8 cellular contexts compared by ENCODE assay signal in genomic region chr18:74951165-74951760, GRCh38.
DNase-seq lines count a peak whose midpoint lies in the region; ATAC-seq, FAIRE-seq and TF ChIP-seq lines count a peak whose summit lies in the region.

No MANE protein-coding gene starts in this region.

- H3K79me2 ChIP-seq in PC-9 (ENCODE audit: low read depth) = no peaks in the 10 kb centered on the region

- TF ChIP-seq CTCF in PC-9 (conservative IDR thresholded peaks at IDR 0.05) (no peak), fibroblast of villous mesenchyme (IDR thresholded peaks at IDR 0.05; ENCODE audit: insufficient read depth, low read depth, low read length) (no peak)

- DNase-seq in DMS53 (lab: John Stamatoyannopoulos, UW) (peak; percentile 91), PC-9 (peak; percentile 35 to 43), fibroblast of villous mesenchyme (ENCODE audit: low read depth) (peak; percentile 79), CD1c-positive myeloid dendritic cell (ENCODE audit: extremely low spot score) (no peak), retina (no peak), GM19239 (ENCODE audit: insufficient read length, low spot score) (no peak)

- BruUV-seq in PC-9 (replicated peaks; lab: Mats Ljungman, UMichigan) = no TSS peak

- H2AFZ ChIP-seq in PC-9 = no peak overlapping the region

- H3K36me3 ChIP-seq in PC-9 (ENCODE audit: low read depth) (no peaks in the 10 kb centered on the region), thymus (ENCODE audit: control insufficient read depth, insufficient read depth) (no peaks in the 10 kb centered on the region)

- no peaks in the 10 kb centered on the region for H3K9me2 ChIP-seq in PC-9 (ENCODE audit: insufficient read depth)

- no peak overlapping the region for H3K27ac ChIP-seq in PC-9
- H3K27ac ChIP-seq in thymus (ENCODE audit: low read depth) = peak overlapping the region; percentile 25

- H3K4me1 ChIP-seq in PC-9 (replicated peaks; ENCODE audit: insufficient read depth) (peaks cover 18% of the 10 kb centered on the region), thymus (ENCODE audit: control insufficient read depth, insufficient read depth, low read length) (no peaks in the 10 kb centered on the region)

- no peak for FAIRE-seq in GM19239 (lab: Jason Lieb, UNC)

- peak; percentile 62 for ATAC-seq in GM21619 (IDR thresholded peaks at IDR 0.05; ENCODE audit: unreplicated experiment)

- H3K4me3 ChIP-seq in PC-9 (no peak overlapping the region), fibroblast of villous mesenchyme (ENCODE audit: low read depth, low read length) (no peak overlapping the region), thymus (ENCODE audit: low read length) (no peak overlapping the region)

- H4K20me1 ChIP-seq in PC-9 (ENCODE audit: insufficient read depth) = no peaks in the 10 kb centered on the region

- H3F3A ChIP-seq in PC-9 (ENCODE audit: insufficient read depth, low read depth) = no peaks in the 10 kb centered on the region

- 91% methylated on average over 4 of the region's 4 CpGs for WGBS in thymus

- H3K4me2 ChIP-seq in PC-9 = 0 out of 2 replicates have a peak overlapping the region, but pooled peaks have one; percentile 13

- POLR2A ChIA-PET in PC-9 (lab: Charles Lee; ENCODE audit: unreplicated experiment) = no interaction called here

- H3K9me3 ChIP-seq in PC-9 (ENCODE audit: insufficient read depth, low read depth) (no peaks in the 10 kb centered on the region), thymus (ENCODE audit: control insufficient read depth) (no peaks in the 10 kb centered on the region)

- CTCF ChIA-PET in PC-9 (lab: Charles Lee) = no interaction called here

- intact Hi-C loops in PC-9 (cut with micrococcal nuclease; ENCODE audit: unreplicated experiment) = no loop called here

- H3K27me3 ChIP-seq in PC-9 (ENCODE audit: insufficient read depth, low read depth) = no peaks in the 10 kb centered on the region
- no peaks in the 10 kb centered on the region for H3K27me3 ChIP-seq in thymus (ENCODE audit: control insufficient read depth, insufficient read depth)

Comparison
In these comparisons a context has a peak if more than half of its experiments do, and no peak if none do; other contexts are left out.
1. DNase-seq: peak in DMS53 (single experiment), PC-9 (2 of 2) and fibroblast of villous mesenchyme (single experiment); none in CD1c-positive myeloid dendritic cell (single experiment), retina (single experiment) and GM19239 (single experiment).